ENCODE assay signal across 29 cellular contexts in the genomic region with DNA sequence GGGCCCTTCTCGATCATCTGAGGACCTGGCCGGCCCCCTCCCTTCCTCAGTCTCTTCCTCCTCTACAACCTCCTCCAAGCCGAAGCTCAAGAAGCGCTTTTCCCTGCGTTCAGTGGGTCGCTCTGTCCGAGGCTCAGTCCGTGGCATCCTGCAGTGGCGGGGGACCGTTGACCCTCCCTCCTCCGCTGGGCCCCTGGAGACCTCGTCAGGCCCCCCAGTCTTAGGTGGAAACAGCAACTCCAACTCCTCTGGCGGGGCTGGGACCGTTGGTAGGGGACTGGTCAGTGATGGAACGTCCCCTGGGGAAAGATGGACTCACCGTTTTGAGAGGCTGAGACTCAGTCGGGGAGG. TPM values are rescaled to one million over a fixed set of nuclear protein-coding genes. Genes with fewer than 3 reads are reported as not detected.
DNase-seq lines count a peak whose midpoint lies in the region; ATAC-seq and TF ChIP-seq lines count a peak whose summit lies in the region.
"Had no signal": no experiment of that assay in that cellular context is flagged by ENCODE, and none has a peak within 500 bp of the region (broad histone marks: within the 10 kb centered on the region; RNA-seq: fewer than 3 reads in every experiment).

No MANE protein-coding gene starts in this region.

- H3K36me3 Mint-ChIP-seq in activated naive CD8-positive, alpha-beta T cell = no peaks in the 10 kb centered on the region
- H3K36me3 Mint-ChIP-seq in activated naive CD8-positive, alpha-beta T cell treated with anti-CD3 and anti-CD28 coated beads for 36 hours = peaks cover 19% of the 10 kb centered on the region
- H3K36me3 Mint-ChIP-seq in activated B cell treated with CpG ODN at 0.5 μM for 24 hours (ENCODE audit: low read depth) = peaks cover 57% of the 10 kb centered on the region
- H3K36me3 Mint-ChIP-seq in natural killer cell treated with Interleukin-12 subunit alpha and Interleukin-12 subunit beta and Interleukin-15 and Interleukin-18, amount 100 ng/mL, for 72 hours = peaks cover 11% of the 10 kb centered on the region

- CTCF ChIA-PET in activated B cell treated with CpG ODN at 0.5 μM for 24 hours (lab: Charles Lee) (interaction anchor here (4.1 kb wide), 1 partner anchor 78 kb away, joined by 25 read pairs; no protein-coding TSS in a partner anchor), PC-3 (lab: Charles Lee) (no interaction called here)

- peaks cover 16% of the 10 kb centered on the region; the same call in 1 of the 2 replicates for H3K36me3 ChIP-seq in PC-3 (ENCODE audit: low read depth, low read length)
- H3K36me3 ChIP-seq: ovary had no signal

- H2AFZ ChIP-seq in PC-3 (ENCODE audit: low read length) = no peak overlapping the region

- H3K27ac ChIP-seq in PC-3 (ENCODE audit: low read length) = no peak overlapping the region
- H3K27ac ChIP-seq: esophagus muscularis mucosa, ovary, SJSA1, skin epidermis had no signal

- no peak overlapping the region for H3K9ac ChIP-seq in PC-3 (ENCODE audit: low read length)

- H3K4me3 Mint-ChIP-seq in activated naive CD8-positive, alpha-beta T cell = peak overlapping the region; percentile 23
- H3K4me3 Mint-ChIP-seq in activated naive CD8-positive, alpha-beta T cell treated with anti-CD3 and anti-CD28 coated beads for 36 hours = no peak overlapping the region
- peak overlapping the region; percentile 46 for H3K4me3 Mint-ChIP-seq in activated B cell treated with CpG ODN at 0.5 μM for 24 hours
- H3K4me3 Mint-ChIP-seq in natural killer cell treated with Interleukin-12 subunit alpha and Interleukin-12 subunit beta and Interleukin-15 and Interleukin-18, amount 100 ng/mL, for 72 hours = peak overlapping the region; percentile 42

- ATAC-seq in activated B cell treated with CpG ODN at 0.5 μM for 24 hours (ENCODE audit: low read depth) = no peak
- ATAC-seq in natural killer cell treated with Interleukin-12 subunit alpha and Interleukin-12 subunit beta and Interleukin-15 and Interleukin-18, amount 100 ng/mL, for 72 hours = no peak
- no peak for ATAC-seq in PC-3
- ATAC-seq in HG02678 (IDR thresholded peaks at IDR 0.05; ENCODE audit: unreplicated experiment) = no peak
- no peak for ATAC-seq in left lobe of liver
- ATAC-seq: naive thymus-derived CD4-positive, alpha-beta T cell; stimulated activated naive CD8-positive, alpha-beta T cell treated with anti-CD3 and anti-CD28 coated beads, Interleukin-15, Interleukin-2, amounts not matched to agents 100 U/mL and 50 U/mL, for 24 hours had no signal

- no peaks in the 10 kb centered on the region for H3K27me3 ChIP-seq in PC-3 (ENCODE audit: low read length)
- H3K27me3 ChIP-seq: esophagus muscularis mucosa, ovary, SJSA1, testis had no signal

- TF ChIP-seq CTCF in activated B cell treated with CpG ODN at 0.5 μM for 24 hours (IDR thresholded peaks at IDR 0.05) (no peak), PC-3 (conservative IDR thresholded peaks at IDR 0.05; ENCODE audit: low read depth, low read length) (no peak)

- H3K4me3 ChIP-seq in PC-3 (ENCODE audit: low read length) = no peak overlapping the region
- H3K4me3 ChIP-seq: esophagus muscularis mucosa, ovary, SJSA1, skin epidermis, testis had no signal

- no TSS peak for BruUV-seq in PC-3 (replicated peaks; lab: Mats Ljungman, UMichigan)

- peaks cover 18% of the 10 kb centered on the region for H3K4me1 Mint-ChIP-seq in activated naive CD8-positive, alpha-beta T cell (ENCODE audit: low read depth)
- peaks cover 20% of the 10 kb centered on the region for H3K4me1 Mint-ChIP-seq in activated naive CD8-positive, alpha-beta T cell treated with anti-CD3 and anti-CD28 coated beads for 36 hours
- peaks cover 24% of the 10 kb centered on the region for H3K4me1 Mint-ChIP-seq in activated B cell treated with CpG ODN at 0.5 μM for 24 hours
- peaks cover 21 to 26% of the 10 kb centered on the region in 2 donors for H3K4me1 Mint-ChIP-seq in natural killer cell treated with Interleukin-12 subunit alpha and Interleukin-12 subunit beta and Interleukin-15 and Interleukin-18, amount 100 ng/mL, for 72 hours (ENCODE audit: low read depth in 2 of 2)

- POLR2A ChIA-PET in activated B cell treated with CpG ODN at 0.5 μM for 24 hours (lab: Charles Lee) = interaction anchor here (2.0 to 6.7 kb wide), 3 partner anchors 13 to 44 kb away, joined by 13 to 113 read pairs (median 60); a partner anchor contains a TSS
- POLR2A ChIA-PET in PC-3 (lab: Charles Lee; ENCODE audit: unreplicated experiment) = no interaction called here

- H3K4me1 ChIP-seq in PC-3 (ENCODE audit: insufficient read depth, low read length) = peaks cover 14% of the 10 kb centered on the region

- peaks cover 40% of the 10 kb centered on the region for H3K79me2 ChIP-seq in PC-3 (ENCODE audit: low read length)

- H3K9me2 ChIP-seq in PC-3 (replicated peaks; ENCODE audit: low read length) = no peaks in the 10 kb centered on the region

- DNase-seq in activated naive CD8-positive, alpha-beta T cell treated with anti-CD3 and anti-CD28 coated beads for 36 hours = no peak
- no peak for DNase-seq in activated B cell treated with CpG ODN at 0.5 μM for 24 hours
- DNase-seq in natural killer cell treated with Interleukin-12 subunit alpha and Interleukin-12 subunit beta and Interleukin-15 and Interleukin-18, amount 100 ng/mL, for 72 hours (ENCODE audit: low spot score) = peak; percentile 49
- no peak for DNase-seq in PC-3
- DNase-seq in left lobe of liver (ENCODE audit: low spot score) = no peak
- DNase-seq: activated CD4-positive, alpha-beta T cell treated with anti-CD3 and anti-CD28 coated beads, Interleukin-2, amount 50 U/mL, for 48 hours; activated CD8-positive, alpha-beta memory T cell treated with anti-CD3 and anti-CD28 coated beads, Interleukin-2, amount 50 U/mL, for 4 hours; activated effector memory CD4-positive, alpha-beta T cell treated with Interleukin-2 at 50 U/mL for 16 hours; caudate nucleus; CD8-positive, alpha-beta memory T cell; dermis blood vessel endothelial cell; foreskin fibroblast; KBM-7; midbrain; naive thymus-derived CD4-positive, alpha-beta T cell; NCI-H1105; NCI-H187 treated with DMSO at 0.1 percent for 48 hours; NCI-H2171; NCI-H510A; ovary; retina; stimulated activated naive CD8-positive, alpha-beta T cell treated with anti-CD3 and anti-CD28 coated beads, Interleukin-15, Interleukin-2, amounts not matched to agents 100 U/mL and 50 U/mL, for 24 hours; testis had no signal

- no peak overlapping the region for H3K4me2 ChIP-seq in PC-3 (ENCODE audit: low read length)

- no peaks in the 10 kb centered on the region for H3K9me3 Mint-ChIP-seq in activated naive CD8-positive, alpha-beta T cell (ENCODE audit: low read depth)
- no peaks in the 10 kb centered on the region for H3K9me3 Mint-ChIP-seq in activated naive CD8-positive, alpha-beta T cell treated with anti-CD3 and anti-CD28 coated beads for 36 hours
- H3K9me3 Mint-ChIP-seq in activated B cell treated with CpG ODN at 0.5 μM for 24 hours = no peaks in the 10 kb centered on the region
- no peaks in the 10 kb centered on the region for H3K9me3 Mint-ChIP-seq in natural killer cell treated with Interleukin-12 subunit alpha and Interleukin-12 subunit beta and Interleukin-15 and Interleukin-18, amount 100 ng/mL, for 72 hours
- H3K9me3 Mint-ChIP-seq: CD8-positive, alpha-beta memory T cell; naive thymus-derived CD4-positive, alpha-beta T cell had no signal

- H3F3A ChIP-seq in PC-3 (ENCODE audit: low read length, unreplicated experiment) = no peaks in the 10 kb centered on the region

- H3K27ac Mint-ChIP-seq in activated naive CD8-positive, alpha-beta T cell = no peak overlapping the region
- no peak overlapping the region for H3K27ac Mint-ChIP-seq in activated naive CD8-positive, alpha-beta T cell treated with anti-CD3 and anti-CD28 coated beads for 36 hours
- H3K27ac Mint-ChIP-seq in activated B cell treated with CpG ODN at 0.5 μM for 24 hours = no peak overlapping the region
- H3K27ac Mint-ChIP-seq in natural killer cell treated with Interleukin-12 subunit alpha and Interleukin-12 subunit beta and Interleukin-15 and Interleukin-18, amount 100 ng/mL, for 72 hours = peak overlapping the region in 1 of 2 donors; percentile 21

- no peaks in the 10 kb centered on the region for H3K9me3 ChIP-seq in PC-3 (ENCODE audit: low read length)
- H3K9me3 ChIP-seq: esophagus muscularis mucosa, ovary, SJSA1, testis had no signal

- H4K20me1 ChIP-seq in PC-3 (ENCODE audit: low read length) = no peaks in the 10 kb centered on the region

- H3K27me3 Mint-ChIP-seq in activated naive CD8-positive, alpha-beta T cell = no peaks in the 10 kb centered on the region
- no peaks in the 10 kb centered on the region for H3K27me3 Mint-ChIP-seq in activated naive CD8-positive, alpha-beta T cell treated with anti-CD3 and anti-CD28 coated beads for 36 hours
- H3K27me3 Mint-ChIP-seq in activated B cell treated with CpG ODN at 0.5 μM for 24 hours = no peaks in the 10 kb centered on the region
- no peaks in the 10 kb centered on the region for H3K27me3 Mint-ChIP-seq in natural killer cell treated with Interleukin-12 subunit alpha and Interleukin-12 subunit beta and Interleukin-15 and Interleukin-18, amount 100 ng/mL, for 72 hours
- H3K27me3 Mint-ChIP-seq: naive thymus-derived CD4-positive, alpha-beta T cell had no signal

- intact Hi-C loops in activated B cell treated with CpG ODN at 0.5 μM for 24 hours (cut with micrococcal nuclease) = no loop called here
- intact Hi-C loops in PC-3 (cut with micrococcal nuclease) = no loop called here

RNA-seq across cellular contexts. Expression of a gene that starts 2.8 kb away (rescaled TPM):
- 10 to 100 TPM; 33.8 to 34.7 TPM for total RNA-seq in activated naive CD8-positive, alpha-beta T cell treated with anti-CD3 and anti-CD28 coated beads for 36 hours
- total RNA-seq in activated B cell treated with CpG ODN at 0.5 μM for 24 hours = 65.5 and 77.1 TPM in 2 replicates
- 10 to 100 TPM; 41.6 to 82.8 TPM for total RNA-seq in natural killer cell treated with Interleukin-12 subunit alpha and Interleukin-12 subunit beta and Interleukin-15 and Interleukin-18, amount 100 ng/mL, for 72 hours
- total RNA-seq in PC-3 (2014; rRNA removed) = 22.2 and 24.4 TPM in 2 replicates
- total RNA-seq in left lobe of liver = 30.8 TPM

RNA-seq across cellular contexts. Expression of a gene that starts 11.9 kb away (rescaled TPM):
- 1 to 10 TPM; 2.0 to 2.8 TPM for total RNA-seq in activated naive CD8-positive, alpha-beta T cell treated with anti-CD3 and anti-CD28 coated beads for 36 hours
- 0.71 and 1.0 TPM in 2 replicates for total RNA-seq in activated B cell treated with CpG ODN at 0.5 μM for 24 hours
- total RNA-seq in natural killer cell treated with Interleukin-12 subunit alpha and Interleukin-12 subunit beta and Interleukin-15 and Interleukin-18, amount 100 ng/mL, for 72 hours = 1 to 10 TPM; 1.4 to 5.0 TPM
- total RNA-seq in PC-3 (2014; rRNA removed) = 0.23 and 0.87 TPM in 2 replicates
- 1.4 TPM for total RNA-seq in left lobe of liver
- total RNA-seq: dermis blood vessel endothelial cell, RPMI7951 had no signal

RNA-seq across cellular contexts. Expression of a gene that starts 20.3 kb away (rescaled TPM):
- total RNA-seq in activated naive CD8-positive, alpha-beta T cell treated with anti-CD3 and anti-CD28 coated beads for 36 hours = 100 to 1,000 TPM; 360 to 382 TPM
- 189 and 206 TPM in 2 replicates for total RNA-seq in activated B cell treated with CpG ODN at 0.5 μM for 24 hours
- total RNA-seq in natural killer cell treated with Interleukin-12 subunit alpha and Interleukin-12 subunit beta and Interleukin-15 and Interleukin-18, amount 100 ng/mL, for 72 hours = 100 to 1,000 TPM; 183 to 358 TPM
- 185 and 198 TPM in 2 replicates for total RNA-seq in PC-3 (2014; rRNA removed)
- 177 TPM for total RNA-seq in left lobe of liver

RNA-seq across cellular contexts. Expression of a gene that starts 43.6 kb away (rescaled TPM):
- total RNA-seq in activated naive CD8-positive, alpha-beta T cell treated with anti-CD3 and anti-CD28 coated beads for 36 hours = 100 to 1,000 TPM; 296 to 308 TPM
- total RNA-seq in activated B cell treated with CpG ODN at 0.5 μM for 24 hours = 285 and 335 TPM in 2 replicates
- 100 to 1,000 TPM; 263 to 336 TPM for total RNA-seq in natural killer cell treated with Interleukin-12 subunit alpha and Interleukin-12 subunit beta and Interleukin-15 and Interleukin-18, amount 100 ng/mL, for 72 hours
- total RNA-seq in PC-3 (2014; rRNA removed) = 65.8 and 104 TPM in 2 replicates
- 50.1 TPM for total RNA-seq in left lobe of liver

RNA-seq across cellular contexts. Expression of a gene that starts 58.6 kb away (rescaled TPM):
- 10 to 100 TPM; 11.4 to 12.5 TPM for total RNA-seq in activated naive CD8-positive, alpha-beta T cell treated with anti-CD3 and anti-CD28 coated beads for 36 hours
- total RNA-seq in activated B cell treated with CpG ODN at 0.5 μM for 24 hours (93.5 and 110 TPM in 2 replicates), PC-3 (2014; rRNA removed) (40.2 and 43.3 TPM in 2 replicates), left lobe of liver (6.8 TPM)
- total RNA-seq in natural killer cell treated with Interleukin-12 subunit alpha and Interleukin-12 subunit beta and Interleukin-15 and Interleukin-18, amount 100 ng/mL, for 72 hours = 10 to 100 TPM; 38.4 to 42.5 TPM
